12 cellular contexts compared by ENCODE assay signal in genomic region chr12:116087962-116088361, GRCh38.
DNase-seq lines count a peak whose midpoint lies in the region; ATAC-seq and TF ChIP-seq lines count a peak whose summit lies in the region.
"Had no signal": no experiment of that assay in that cellular context is flagged by ENCODE, and none has a peak within 500 bp of the region (broad histone marks: within the 10 kb centered on the region; RNA-seq: fewer than 3 reads in every experiment).

No MANE protein-coding gene starts in this region.

- peaks cover 39% of the 10 kb centered on the region for H3K4me1 Mint-ChIP-seq in activated CD4-positive, alpha-beta T cell treated with anti-CD3 and anti-CD28 coated beads, Interleukin-2, amount 10 ng/mL, durations not matched to agents 24 days and 14 days
- H3K4me1 Mint-ChIP-seq in activated naive CD8-positive, alpha-beta T cell treated with anti-CD3 and anti-CD28 coated beads, Interleukin-2, amount 50 U/mL, for 24 hours, result peaks cover 47% of the 10 kb centered on the region
- H3K4me1 Mint-ChIP-seq in stimulated activated effector memory CD8-positive, alpha-beta T cell treated with anti-CD3 and anti-CD28 coated beads, Interleukin-12 subunit alpha, Interleukin-12 subunit beta, amount 100 ng/mL, for 72 hours, result peaks cover 53% of the 10 kb centered on the region

- H3K27me3 Mint-ChIP-seq in activated CD4-positive, alpha-beta T cell treated with anti-CD3 and anti-CD28 coated beads, Interleukin-2, amount 10 ng/mL, durations not matched to agents 24 days and 14 days, result no peaks in the 10 kb centered on the region
- H3K27me3 Mint-ChIP-seq in activated naive CD8-positive, alpha-beta T cell treated with anti-CD3 and anti-CD28 coated beads, Interleukin-2, amount 50 U/mL, for 24 hours, result no peaks in the 10 kb centered on the region

- ATAC-seq in activated naive CD8-positive, alpha-beta T cell treated with anti-CD3 and anti-CD28 coated beads, Interleukin-2, amount 50 U/mL, for 24 hours, result peak; percentile 85
- peak; percentile 94 for ATAC-seq in stimulated activated effector memory CD8-positive, alpha-beta T cell treated with anti-CD3 and anti-CD28 coated beads, Interleukin-12 subunit alpha, Interleukin-12 subunit beta, amount 100 ng/mL, for 72 hours
- no peak for ATAC-seq in GM21528 (IDR thresholded peaks at IDR 0.05; ENCODE audit: low FRiP score, unreplicated experiment)
- ATAC-seq: Right ventricle myocardium inferior had no signal

- H3K9me3 Mint-ChIP-seq in activated CD4-positive, alpha-beta T cell treated with anti-CD3 and anti-CD28 coated beads, Interleukin-2, amount 10 ng/mL, durations not matched to agents 24 days and 14 days, result peaks cover 3% of the 10 kb centered on the region
- H3K9me3 Mint-ChIP-seq in activated naive CD8-positive, alpha-beta T cell treated with anti-CD3 and anti-CD28 coated beads, Interleukin-2, amount 50 U/mL, for 24 hours, result no peaks in the 10 kb centered on the region
- no peaks in the 10 kb centered on the region for H3K9me3 Mint-ChIP-seq in stimulated activated effector memory CD8-positive, alpha-beta T cell treated with anti-CD3 and anti-CD28 coated beads, Interleukin-12 subunit alpha, Interleukin-12 subunit beta, amount 100 ng/mL, for 72 hours

- H3K27me3 ChIP-seq in dorsolateral prefrontal cortex, result no peaks in the 10 kb centered on the region

- H3K36me3 Mint-ChIP-seq in activated CD4-positive, alpha-beta T cell treated with anti-CD3 and anti-CD28 coated beads, Interleukin-2, amount 10 ng/mL, durations not matched to agents 24 days and 14 days (ENCODE audit: low read depth), result peaks cover 24% of the 10 kb centered on the region
- H3K36me3 Mint-ChIP-seq in activated naive CD8-positive, alpha-beta T cell treated with anti-CD3 and anti-CD28 coated beads, Interleukin-2, amount 50 U/mL, for 24 hours (ENCODE audit: low read depth), result peaks cover 21% of the 10 kb centered on the region
- no peaks in the 10 kb centered on the region for H3K36me3 Mint-ChIP-seq in stimulated activated effector memory CD8-positive, alpha-beta T cell treated with anti-CD3 and anti-CD28 coated beads, Interleukin-12 subunit alpha, Interleukin-12 subunit beta, amount 100 ng/mL, for 72 hours

- H3K4me3 Mint-ChIP-seq in activated CD4-positive, alpha-beta T cell treated with anti-CD3 and anti-CD28 coated beads, Interleukin-2, amount 10 ng/mL, durations not matched to agents 24 days and 14 days, result peak overlapping the region; percentile 25
- H3K4me3 Mint-ChIP-seq in activated naive CD8-positive, alpha-beta T cell treated with anti-CD3 and anti-CD28 coated beads, Interleukin-2, amount 50 U/mL, for 24 hours, result no peak overlapping the region
- peak overlapping the region; percentile 44 for H3K4me3 Mint-ChIP-seq in stimulated activated effector memory CD8-positive, alpha-beta T cell treated with anti-CD3 and anti-CD28 coated beads, Interleukin-12 subunit alpha, Interleukin-12 subunit beta, amount 100 ng/mL, for 72 hours

- DNase-seq in activated CD4-positive, alpha-beta T cell treated with anti-CD3 and anti-CD28 coated beads, Interleukin-2, amount 10 ng/mL, durations not matched to agents 24 days and 14 days, result peak; percentile 58
- DNase-seq in activated CD4-positive, alpha-beta T cell treated with anti-CD3 and anti-CD28 coated beads, Interleukin-2, amount 50 U/mL, for 4 hours, result no peak
- peak; percentile 20 for DNase-seq in Jurkat, Clone E6-1 (ENCODE audit: low read depth, low spot score)
- no peak for DNase-seq in activated naive CD8-positive, alpha-beta T cell treated with anti-CD3 and anti-CD28 coated beads, Interleukin-2, amount 50 U/mL, for 24 hours
- DNase-seq in stimulated activated effector memory CD8-positive, alpha-beta T cell treated with anti-CD3 and anti-CD28 coated beads, Interleukin-12 subunit alpha, Interleukin-12 subunit beta, amount 100 ng/mL, for 72 hours (ENCODE audit: low spot score in 2 of 2), result peak in 1 of 2 donors; percentile 54
- DNase-seq in UCSD-AML1 (lab: John Stamatoyannopoulos, UW; ENCODE audit: unreplicated experiment), result no peak
- DNase-seq in dorsolateral prefrontal cortex, result no peak
- DNase-seq: activated CD4-positive, CD25-positive, alpha-beta regulatory T cell; NCI-H446 treated with DMSO at 0.1 percent for 48 hours; stimulated activated CD4-positive, alpha-beta T cell treated with anti-CD3 and anti-CD28 coated beads, Interleukin-2, amount 100 ng/mL, for 48 hours had no signal

- intact Hi-C loops in activated CD4-positive, alpha-beta T cell treated with anti-CD3 and anti-CD28 coated beads, Interleukin-2, amount 10 ng/mL, durations not matched to agents 24 days and 14 days (cut with micrococcal nuclease), result loop anchor here (5.0 kb wide), 1 partner anchor 49 kb away; no protein-coding TSS in a partner anchor
- intact Hi-C loops in dorsolateral prefrontal cortex (cut with DNase I), result no loop called here

- H3K27ac ChIP-seq in dorsolateral prefrontal cortex, result no peak overlapping the region

- peak overlapping the region; percentile 27 for H3K27ac Mint-ChIP-seq in activated CD4-positive, alpha-beta T cell treated with anti-CD3 and anti-CD28 coated beads, Interleukin-2, amount 10 ng/mL, durations not matched to agents 24 days and 14 days
- peak overlapping the region; percentile 55 for H3K27ac Mint-ChIP-seq in activated naive CD8-positive, alpha-beta T cell treated with anti-CD3 and anti-CD28 coated beads, Interleukin-2, amount 50 U/mL, for 24 hours
- H3K27ac Mint-ChIP-seq in stimulated activated effector memory CD8-positive, alpha-beta T cell treated with anti-CD3 and anti-CD28 coated beads, Interleukin-12 subunit alpha, Interleukin-12 subunit beta, amount 100 ng/mL, for 72 hours, result peak overlapping the region; percentile 69

- no peak overlapping the region for H3K4me3 ChIP-seq in Jurkat, Clone E6-1 (ENCODE audit: low read length)
- no peak overlapping the region for H3K4me3 ChIP-seq in dorsolateral prefrontal cortex

- no peak for TF ChIP-seq CTCF in dorsolateral prefrontal cortex (IDR thresholded peaks at IDR 0.05 in 54 of 56, conservative IDR thresholded peaks at IDR 0.05 in 2 of 56; ENCODE audit: low read depth in 1 of 56, partially characterized antibody in 56 of 56)

Comparison
In these comparisons a context has a peak if more than half of its experiments do, and no peak if none do; other contexts are left out.
1. DNase-seq: peak in activated CD4-positive, alpha-beta T cell treated with anti-CD3 and anti-CD28 coated beads, Interleukin-2, amount 10 ng/mL, durations not matched to agents 24 days and 14 days (single experiment) and Jurkat, Clone E6-1 (single experiment); none in activated CD4-positive, alpha-beta T cell treated with anti-CD3 and anti-CD28 coated beads, Interleukin-2, amount 50 U/mL, for 4 hours (0 of 2), activated naive CD8-positive, alpha-beta T cell treated with anti-CD3 and anti-CD28 coated beads, Interleukin-2, amount 50 U/mL, for 24 hours (single experiment), UCSD-AML1 (single experiment) and dorsolateral prefrontal cortex (0 of 10).
2. Peak in every context shown above with its lines, with median percentiles within 50 percentile points of each other: H3K27ac Mint-ChIP-seq.